ENCODE assay signal across 27 cellular contexts in the genomic region with DNA sequence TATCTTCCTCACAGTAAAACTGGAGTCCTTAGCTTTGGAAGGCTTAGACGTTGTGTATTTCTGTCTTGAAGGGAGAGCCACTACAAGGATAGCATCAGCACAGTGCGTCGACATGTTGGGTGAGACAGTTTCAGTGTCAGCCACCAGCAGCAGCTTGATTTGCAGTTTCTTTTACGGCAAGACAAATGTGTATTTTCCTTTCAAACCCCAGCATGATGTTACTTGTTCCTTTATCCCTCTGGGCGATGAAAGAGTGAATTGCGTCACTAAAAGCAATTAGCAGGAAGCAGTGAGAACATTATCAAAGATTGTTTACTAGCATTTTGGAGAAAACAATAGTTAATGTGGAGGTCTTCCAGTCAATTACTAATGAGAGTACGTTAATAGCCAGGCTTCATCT.
DNase-seq lines count a peak whose midpoint lies in the region; ATAC-seq, FAIRE-seq and TF ChIP-seq lines count a peak whose summit lies in the region.
"Had no signal": no experiment of that assay in that cellular context is flagged by ENCODE, and none has a peak within 500 bp of the region (broad histone marks: within the 10 kb centered on the region; RNA-seq: fewer than 3 reads in every experiment).

No MANE protein-coding gene starts in this region.

- H3K4me1 ChIP-seq in MM.1S (ENCODE audit: low read length), result no peaks in the 10 kb centered on the region
- H3K4me1 ChIP-seq: adrenal gland, BLaER1, psoas muscle, transverse colon had no signal

- no peaks in the 10 kb centered on the region for H3K27me3 ChIP-seq in MM.1S (replicated peaks; ENCODE audit: insufficient read depth, low read length)
- H3K27me3 ChIP-seq: adrenal gland, BLaER1, transverse colon had no signal

- H3K27ac ChIP-seq in caudate nucleus (ENCODE audit: low read depth, low read length) (peak overlapping the region; percentile 17), MM.1S (ENCODE audit: low read length) (no peak overlapping the region)
- H3K27ac ChIP-seq: BLaER1, KMS-11, psoas muscle, transverse colon had no signal

- H3K4me2 ChIP-seq in MM.1S (ENCODE audit: low read depth, low read length), result no peak overlapping the region
- H3K4me2 ChIP-seq: BLaER1, KMS-11 had no signal

- no peak for TF ChIP-seq POLR2A in GM18505 (IDR thresholded peaks at IDR 0.05; ENCODE audit: borderline replicate concordance, extremely low read depth, insufficient read depth, insufficient read length)

- no peaks in the 10 kb centered on the region for H3K9me2 ChIP-seq in MM.1S (replicated peaks; ENCODE audit: insufficient read depth, low read length)

- no peak overlapping the region for H2AFZ ChIP-seq in MM.1S (ENCODE audit: low read length)

- no peaks in the 10 kb centered on the region for H4K20me1 ChIP-seq in MM.1S (ENCODE audit: insufficient read depth, low read length)
- H4K20me1 ChIP-seq: BLaER1 had no signal

- H3K4me3 ChIP-seq in MM.1S (ENCODE audit: low read length), result no peak overlapping the region
- H3K4me3 ChIP-seq: adrenal gland, BLaER1, psoas muscle, transverse colon had no signal

- no peaks in the 10 kb centered on the region for H3F3A ChIP-seq in MM.1S (ENCODE audit: insufficient read depth, low read length)

- no peaks in the 10 kb centered on the region for H3K36me3 ChIP-seq in MM.1S (replicated peaks; ENCODE audit: insufficient read depth, low read length)
- H3K36me3 ChIP-seq: adrenal gland, transverse colon had no signal

- ATAC-seq in GM18505 (IDR thresholded peaks at IDR 0.05; ENCODE audit: unreplicated experiment), result no peak
- ATAC-seq: activated T-cell treated with anti-CD3 and anti-CD28 coated beads, Interleukin-2, amount 50 U/mL, for 72 hours; naive thymus-derived CD8-positive, alpha-beta T cell; psoas muscle; SK-N-SH treated with all-trans-retinoic acid at 6 μM for 48 hours; T-helper 17 cell had no signal

- no peak for TF ChIP-seq CTCF in MM.1S (IDR thresholded peaks at IDR 0.05; ENCODE audit: low read length)

- no peak overlapping the region for H3K9ac ChIP-seq in MM.1S (ENCODE audit: low read length)
- H3K9ac ChIP-seq: BLaER1, KMS-11 had no signal

- H3K9me3 ChIP-seq in MM.1S (replicated peaks; ENCODE audit: insufficient read depth, low read length), result no peaks in the 10 kb centered on the region
- H3K9me3 ChIP-seq: adrenal gland, BLaER1, psoas muscle, transverse colon had no signal

- H3K79me2 ChIP-seq in MM.1S (ENCODE audit: low read length), result no peaks in the 10 kb centered on the region

- DNase-seq in Ammon's horn (ENCODE audit: low spot score) (peak; percentile 16), HPDE6-E6E7 (ENCODE audit: extremely low spot score) (peak; percentile 3), caudate nucleus (lab: John Stamatoyannopoulos, UW) (peak in 2 of 61 donors; percentile 10 to 13), MM.1S (no peak), kidney tubule cell (ENCODE audit: low spot score) (no peak)
- no peak for DNase-seq in stimulated activated CD4-positive, alpha-beta T cell treated with anti-CD3 and anti-CD28 coated beads, Interleukin-2, amount 100 ng/mL, for 24 hours
- DNase-seq: activated CD4-positive, alpha-beta T cell treated with anti-CD3 and anti-CD28 coated beads, Interleukin-2, amount 50 U/mL, for 4 hours; activated naive CD4-positive, alpha-beta T cell treated with anti-CD3 and anti-CD28 coated beads for 36 hours; activated T-cell treated with anti-CD3 and anti-CD28 coated beads, Interleukin-2, amount 50 U/mL, for 72 hours; adrenal gland; H7; midbrain; naive thymus-derived CD8-positive, alpha-beta T cell; NCI-H1436; NCI-H2107; NCI-H510A; NK-92 treated with Interleukin-12 subunit alpha and Interleukin-12 subunit beta, amount 100 ng/mL, for 24 hours; nucleus accumbens; psoas muscle; stimulated activated CD4-positive, alpha-beta T cell treated with anti-CD3 and anti-CD28 coated beads, Interleukin-4, amount 100 ng/mL, for 4 hours; T-helper 17 cell; transverse colon had no signal

- peak; percentile 66 for FAIRE-seq in islet of Langerhans (lab: Jason Lieb, UNC)

Comparison
In these comparisons a context has a peak if more than half of its experiments do, and no peak if none do; other contexts are left out.
1. DNase-seq: peak in Ammon's horn (single experiment) and HPDE6-E6E7 (single experiment); none in stimulated activated CD4-positive, alpha-beta T cell treated with anti-CD3 and anti-CD28 coated beads, Interleukin-2, amount 100 ng/mL, for 24 hours (0 of 2), MM.1S (single experiment) and kidney tubule cell (single experiment).